ENCODE assay signal across 21 cellular contexts in the genomic region with DNA sequence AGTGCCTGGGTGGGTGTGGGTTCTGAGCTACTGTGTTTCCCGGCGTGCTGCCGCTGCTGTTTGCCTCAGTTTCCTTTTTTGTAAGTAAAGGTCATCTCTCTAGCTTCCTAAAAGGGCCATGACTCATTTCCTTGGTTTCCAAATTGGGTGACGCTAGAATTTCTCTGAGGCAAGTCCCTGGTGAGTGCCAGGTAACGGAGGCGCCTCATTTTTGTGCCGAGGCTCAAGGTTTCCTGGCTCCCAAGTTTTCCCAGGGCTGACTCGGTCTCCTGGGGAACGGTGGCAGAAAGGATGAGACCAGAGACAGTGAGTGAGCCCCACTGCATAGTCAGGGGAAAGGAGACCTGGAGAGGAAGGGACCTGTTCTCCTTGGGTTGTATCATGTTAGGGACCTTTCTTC.
"Had no signal": no experiment of that assay in that cellular context is flagged by ENCODE, and none has a peak within 500 bp of the region (broad histone marks: within the 10 kb centered on the region; RNA-seq: fewer than 3 reads in every experiment).

No MANE protein-coding gene starts in this region.

- DNase-seq: activated CD4-positive, alpha-beta T cell treated with anti-CD3 and anti-CD28 coated beads, Interleukin-2, amount 50 U/mL, for 48 hours; activated CD4-positive, CD25-positive, alpha-beta regulatory T cell treated with anti-CD3 and anti-CD28 coated beads, Interleukin-2, amount 50 U/mL, for 72 hours; activated CD8-positive, alpha-beta memory T cell treated with anti-CD3 and anti-CD28 coated beads, Interleukin-2, amount 50 U/mL, for 4 hours; activated naive CD4-positive, alpha-beta T cell treated with anti-CD3 and anti-CD28 coated beads for 36 hours; colonic mucosa; effector CD4-positive, alpha-beta T cell; kidney; left lung; occipital lobe; right cardiac atrium; stimulated activated CD4-positive, alpha-beta T cell treated with anti-CD3 and anti-CD28 coated beads, Interleukin-15, amount 100 ng/mL, for 24 hours; stimulated activated CD4-positive, alpha-beta T cell treated with anti-CD3 and anti-CD28 coated beads, Interleukin-4, amount 100 ng/mL, for 1 hour; stomach; T1000 had no signal

- H3K27ac ChIP-seq: cardiac muscle cell, colonic mucosa, esophagus muscularis mucosa, left lung, skin epidermis, stomach, thoracic aorta had no signal

- H3K27me3 ChIP-seq: cardiac muscle cell, colonic mucosa, esophagus muscularis mucosa, left lung, stomach had no signal

- H3K4me3 ChIP-seq: cardiac muscle cell, colonic mucosa, esophagus muscularis mucosa, left lung, skin epidermis, stomach, thoracic aorta had no signal

- H3K9me3 ChIP-seq: colonic mucosa, esophagus muscularis mucosa, left lung, stomach, thoracic aorta had no signal

- H3K27me3 Mint-ChIP-seq: memory B cell, progenitor cell of endocrine pancreas had no signal

- H3K9me3 Mint-ChIP-seq: activated naive CD4-positive, alpha-beta T cell treated with anti-CD3 and anti-CD28 coated beads for 36 hours; memory B cell; nephron had no signal

- H3K4me3 Mint-ChIP-seq: activated naive CD4-positive, alpha-beta T cell treated with anti-CD3 and anti-CD28 coated beads for 36 hours; memory B cell; nephron had no signal

- ATAC-seq: left lung, right cardiac atrium had no signal

- H3K27ac Mint-ChIP-seq: activated naive CD4-positive, alpha-beta T cell treated with anti-CD3 and anti-CD28 coated beads for 36 hours; memory B cell; nephron had no signal

- H3K4me1 ChIP-seq: colonic mucosa, left lung, stomach had no signal

- H3K36me3 ChIP-seq: colonic mucosa had no signal
